ENCODE assay signal across 8 cellular contexts in the genomic region with DNA sequence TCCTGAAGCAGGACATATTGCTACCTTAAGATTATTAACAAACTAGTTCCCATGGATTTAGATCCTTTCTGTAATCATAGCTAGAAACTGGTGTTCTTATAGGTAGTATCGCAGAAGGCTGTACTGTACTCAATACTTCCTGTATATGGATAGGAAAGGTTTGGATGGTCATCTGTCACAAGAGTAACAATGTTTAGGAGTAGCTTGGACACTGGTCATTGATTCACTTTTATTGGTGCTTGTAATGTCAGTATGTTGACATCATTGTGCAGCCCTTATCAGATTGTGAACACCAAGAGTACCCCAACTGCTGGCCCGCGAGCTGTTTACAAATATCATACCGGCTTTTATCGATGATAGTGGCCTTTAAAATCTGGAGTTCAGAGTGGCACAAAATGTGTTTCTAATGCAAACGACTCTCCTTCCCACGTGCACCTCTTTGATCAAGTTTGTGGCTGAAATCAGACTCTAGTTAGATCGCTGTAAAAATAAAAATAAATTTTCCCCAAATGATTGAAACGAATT. TPM values are rescaled to one million over a fixed set of nuclear protein-coding genes. Genes with fewer than 3 reads are reported as not detected.
DNase-seq lines count a peak whose midpoint lies in the region; ATAC-seq and TF ChIP-seq lines count a peak whose summit lies in the region.

No MANE protein-coding gene starts in this region.

- TF ChIP-seq CTCF in BJ (IDR thresholded peaks at IDR 0.05; ENCODE audit: insufficient read depth, low read depth, low read length) (no peak), colonic mucosa (IDR thresholded peaks at IDR 0.05) (no peak)

- peaks cover 7% of the 10 kb centered on the region for H3K36me3 Mint-ChIP-seq in natural killer cell treated with Interleukin-12 subunit alpha and Interleukin-12 subunit beta and Interleukin-15 and Interleukin-18, amount 100 ng/mL, for 72 hours

- DNase-seq in BJ (ENCODE audit: low read depth) (no peak), MG63 (no peak), colonic mucosa (no peak), KBM-7 (no peak)
- no peak for DNase-seq in natural killer cell treated with Interleukin-12 subunit alpha and Interleukin-12 subunit beta and Interleukin-15 and Interleukin-18, amount 100 ng/mL, for 72 hours (ENCODE audit: low spot score)

- H3K4me1 ChIP-seq in colonic mucosa: peaks cover 3% of the 10 kb centered on the region

- H3K9me3 ChIP-seq in MG63 (no peaks in the 10 kb centered on the region), colonic mucosa (no peaks in the 10 kb centered on the region)

- POLR2A ChIA-PET in BJ (lab: Charles Lee): no interaction called here

- peaks cover 23 to 31% of the 10 kb centered on the region in 2 donors for H3K4me1 Mint-ChIP-seq in natural killer cell treated with Interleukin-12 subunit alpha and Interleukin-12 subunit beta and Interleukin-15 and Interleukin-18, amount 100 ng/mL, for 72 hours (ENCODE audit: low read depth in 2 of 2)

- in situ Hi-C loops in KBM-7 (cut with MboI; ENCODE audit: low pct_unique_long_range_greater_than_20kb, low sequenced_read_pairs): no loop called here

- peak overlapping the region; percentile 78 for H3K4me3 ChIP-seq in BJ (ENCODE audit: low read depth, low read length)
- H3K4me3 ChIP-seq in MG63: peak overlapping the region; percentile 83
- H3K4me3 ChIP-seq in colonic mucosa: peak overlapping the region; percentile 95

- intact Hi-C loops in colonic mucosa (cut with DNase I): no loop called here

- H3K4me3 Mint-ChIP-seq in natural killer cell treated with Interleukin-12 subunit alpha and Interleukin-12 subunit beta and Interleukin-15 and Interleukin-18, amount 100 ng/mL, for 72 hours: peak overlapping the region; percentile 98

- H3K9ac ChIP-seq in colonic mucosa (ENCODE audit: low read depth in 2 of 2, low read length in 2 of 2): peak overlapping the region in 1 of 2 donors; percentile 87

- H3K27me3 ChIP-seq in BJ (ENCODE audit: control insufficient read depth, insufficient read depth, low read length) (peaks cover 3% of the 10 kb centered on the region; the same call in 1 of the 2 replicates), MG63 (no peaks in the 10 kb centered on the region; the same call in none of the 2 replicates), colonic mucosa (no peaks in the 10 kb centered on the region)

- H3K27me3 Mint-ChIP-seq in natural killer cell treated with Interleukin-12 subunit alpha and Interleukin-12 subunit beta and Interleukin-15 and Interleukin-18, amount 100 ng/mL, for 72 hours: peaks cover 0 to 2% of the 10 kb centered on the region in 2 donors

- peak overlapping the region; percentile 90 to 94 for H3K27ac Mint-ChIP-seq in natural killer cell treated with Interleukin-12 subunit alpha and Interleukin-12 subunit beta and Interleukin-15 and Interleukin-18, amount 100 ng/mL, for 72 hours

- CTCF ChIA-PET in BJ (lab: Yijun Ruan, JAX): no interaction called here

- H3K27ac ChIP-seq in colonic mucosa: peak overlapping the region; percentile 96

- no peak for ATAC-seq in natural killer cell treated with Interleukin-12 subunit alpha and Interleukin-12 subunit beta and Interleukin-15 and Interleukin-18, amount 100 ng/mL, for 72 hours
- ATAC-seq in HG03460 (IDR thresholded peaks at IDR 0.05; ENCODE audit: unreplicated experiment) (no peak), HG03039 (IDR thresholded peaks at IDR 0.05; ENCODE audit: unreplicated experiment) (no peak), GM21367 (IDR thresholded peaks at IDR 0.05; ENCODE audit: unreplicated experiment) (no peak)

- no peaks in the 10 kb centered on the region for H3K9me3 Mint-ChIP-seq in natural killer cell treated with Interleukin-12 subunit alpha and Interleukin-12 subunit beta and Interleukin-15 and Interleukin-18, amount 100 ng/mL, for 72 hours

- H3K36me3 ChIP-seq in BJ (ENCODE audit: control insufficient read depth, insufficient read depth, low read length) (no peaks in the 10 kb centered on the region), MG63 (no peaks in the 10 kb centered on the region), colonic mucosa (no peaks in the 10 kb centered on the region)

RNA-seq across cellular contexts. Expression of a gene that starts 0.6 kb away (rescaled TPM):
- polyA plus RNA-seq in BJ (2011; rRNA removed): 13.7 and 15.4 TPM in 2 replicates
- polyA minus RNA-seq in BJ (2011; rRNA and poly(A)+ RNA removed): 20.1 and 29.4 TPM in 2 replicates
- total RNA-seq in MG63 (2014; rRNA removed; shearing (Covaris generic); ENCODE audit: low replicate concordance): 12.1 and 17.2 TPM in 2 replicates
- total RNA-seq in colonic mucosa: 10 to 100 TPM; 22.7 to 31.8 TPM
- 10 to 100 TPM; 16.3 to 17.0 TPM for total RNA-seq in natural killer cell treated with Interleukin-12 subunit alpha and Interleukin-12 subunit beta and Interleukin-15 and Interleukin-18, amount 100 ng/mL, for 72 hours

RNA-seq across cellular contexts. Expression of a gene that starts 31.2 kb away (rescaled TPM):
- 19.1 and 35.8 TPM in 2 replicates for polyA plus RNA-seq in BJ (2011; rRNA removed)
- 18.0 and 19.1 TPM in 2 replicates for polyA minus RNA-seq in BJ (2011; rRNA and poly(A)+ RNA removed)
- total RNA-seq in MG63 (2014; rRNA removed; shearing (Covaris generic); ENCODE audit: low replicate concordance): 24.8 and 28.0 TPM in 2 replicates
- 10 to 100 TPM; 31.2 to 46.2 TPM for total RNA-seq in colonic mucosa
- total RNA-seq in natural killer cell treated with Interleukin-12 subunit alpha and Interleukin-12 subunit beta and Interleukin-15 and Interleukin-18, amount 100 ng/mL, for 72 hours: 10 to 100 TPM; 37.7 to 64.4 TPM
